22 cellular contexts compared by ENCODE assay signal in the genomic region with DNA sequence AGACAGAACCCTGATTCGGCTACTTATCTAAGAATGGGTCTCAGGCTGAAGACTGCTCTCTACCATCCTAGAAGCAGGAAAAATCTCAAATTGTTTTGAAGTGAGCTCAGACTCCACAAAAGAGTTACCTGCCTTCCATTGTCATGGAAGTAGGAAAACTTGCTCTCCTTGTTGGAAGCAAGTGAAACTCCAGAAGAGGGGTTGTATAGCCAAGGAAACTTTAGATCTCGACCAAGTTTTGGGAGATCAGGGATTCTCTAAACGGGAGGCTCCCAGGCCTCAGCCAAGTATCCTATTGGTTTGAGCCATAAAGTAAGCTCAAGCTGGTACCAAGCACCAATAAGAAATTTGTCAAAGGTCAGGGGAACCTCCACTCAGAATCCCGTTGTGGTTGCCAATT. TPM values are rescaled to one million over a fixed set of nuclear protein-coding genes. Genes with fewer than 3 reads are reported as not detected.
"Had no signal": no experiment of that assay in that cellular context is flagged by ENCODE, and none has a peak within 500 bp of the region (broad histone marks: within the 10 kb centered on the region; RNA-seq: fewer than 3 reads in every experiment).

No MANE protein-coding gene starts in this region.

- ATAC-seq: activated CD4-positive, alpha-beta T cell treated with anti-CD3 and anti-CD28 coated beads for 36 hours had no signal

- DNase-seq: activated CD4-positive, alpha-beta memory T cell treated with anti-CD3 and anti-CD28 coated beads, Interleukin-2, amount 10 ng/mL, durations not matched to agents 7 days and 5 days; activated CD4-positive, alpha-beta T cell treated with anti-CD3 and anti-CD28 coated beads for 36 hours; activated CD4-positive, alpha-beta T cell treated with anti-CD3 and anti-CD28 coated beads, Interleukin-2, amount 50 U/mL, for 1 hour; activated gamma-delta T cell treated with Interleukin-2 at 50 U/mL for 16 hours; activated naive CD4-positive, alpha-beta T cell treated with anti-CD3 and anti-CD28 coated beads, Interleukin-2, amount 10 ng/mL, durations not matched to agents 7 days and 5 days; activated naive CD8-positive, alpha-beta T cell treated with anti-CD3 and anti-CD28 coated beads for 36 hours; activated T-cell treated with anti-CD3 and anti-CD28 coated beads for 4 hours; activated T-cell treated with anti-CD3 and anti-CD28 coated beads, Interleukin-2, amount 50 U/mL, for 48 hours; brain microvascular endothelial cell; NCI-H1048; NCI-H1694; NCI-H2107; NCI-H2171 treated with DMSO at 0.1 percent for 48 hours; NCI-H345; NCI-H510A; NCI-H526 treated with DMSO at 0.1 percent for 48 hours; NCI-H82; SIG-M5; T-helper 1 cell had no signal

- H3K4me3 ChIP-seq: cardiac muscle cell had no signal

- H3K27ac Mint-ChIP-seq: activated CD4-positive, alpha-beta memory T cell treated with anti-CD3 and anti-CD28 coated beads, Interleukin-2, amount 10 ng/mL, durations not matched to agents 7 days and 5 days; activated CD4-positive, alpha-beta T cell treated with anti-CD3 and anti-CD28 coated beads for 36 hours; activated naive CD4-positive, alpha-beta T cell treated with anti-CD3 and anti-CD28 coated beads, Interleukin-2, amount 10 ng/mL, durations not matched to agents 7 days and 5 days; activated naive CD8-positive, alpha-beta T cell treated with anti-CD3 and anti-CD28 coated beads for 36 hours; activated T-helper 2 cell treated with anti-CD3 and anti-CD28 coated beads, Interferon-gamma antibody, Interleukin-2, Interleukin-4, amounts not matched to agents 10 μg/mL and 5 μg/mL and 100 μg/mL, durations not matched to agents 14 hours and 24 hours and 36 hours had no signal

- H3K27me3 ChIP-seq: brain microvascular endothelial cell, cardiac muscle cell had no signal

- H3K27ac ChIP-seq: brain microvascular endothelial cell, cardiac muscle cell, VCaP had no signal

- H3K36me3 Mint-ChIP-seq: activated naive CD4-positive, alpha-beta T cell treated with anti-CD3 and anti-CD28 coated beads, Interleukin-2, amount 10 ng/mL, durations not matched to agents 7 days and 5 days; activated naive CD8-positive, alpha-beta T cell treated with anti-CD3 and anti-CD28 coated beads for 36 hours had no signal

- H3K4me1 Mint-ChIP-seq: activated CD4-positive, alpha-beta memory T cell treated with anti-CD3 and anti-CD28 coated beads, Interleukin-2, amount 10 ng/mL, durations not matched to agents 7 days and 5 days; activated CD4-positive, alpha-beta T cell treated with anti-CD3 and anti-CD28 coated beads for 36 hours; activated naive CD4-positive, alpha-beta T cell treated with anti-CD3 and anti-CD28 coated beads, Interleukin-2, amount 10 ng/mL, durations not matched to agents 7 days and 5 days; activated naive CD8-positive, alpha-beta T cell treated with anti-CD3 and anti-CD28 coated beads for 36 hours had no signal

- H3K9me3 Mint-ChIP-seq: activated CD4-positive, alpha-beta memory T cell treated with anti-CD3 and anti-CD28 coated beads, Interleukin-2, amount 10 ng/mL, durations not matched to agents 7 days and 5 days; activated naive CD4-positive, alpha-beta T cell treated with anti-CD3 and anti-CD28 coated beads, Interleukin-2, amount 10 ng/mL, durations not matched to agents 7 days and 5 days; activated naive CD8-positive, alpha-beta T cell treated with anti-CD3 and anti-CD28 coated beads for 36 hours; activated T-helper 2 cell treated with anti-CD3 and anti-CD28 coated beads, Interferon-gamma antibody, Interleukin-2, Interleukin-4, amounts not matched to agents 10 μg/mL and 5 μg/mL and 100 μg/mL, durations not matched to agents 14 hours and 24 hours and 36 hours had no signal

- H3K36me3 ChIP-seq: brain microvascular endothelial cell, cardiac muscle cell had no signal

- H3K4me3 Mint-ChIP-seq: activated CD4-positive, alpha-beta memory T cell treated with anti-CD3 and anti-CD28 coated beads, Interleukin-2, amount 10 ng/mL, durations not matched to agents 7 days and 5 days; activated CD4-positive, alpha-beta T cell treated with anti-CD3 and anti-CD28 coated beads for 36 hours; activated naive CD4-positive, alpha-beta T cell treated with anti-CD3 and anti-CD28 coated beads, Interleukin-2, amount 10 ng/mL, durations not matched to agents 7 days and 5 days; activated naive CD8-positive, alpha-beta T cell treated with anti-CD3 and anti-CD28 coated beads for 36 hours had no signal

RNA-seq across cellular contexts. Expression of gene FHDC1, which starts 9.2 kb away (rescaled TPM):
- polyA plus RNA-seq: cardiac muscle cell had no signal
